Comparison of ENCODE assay signal across 8 cellular contexts in genomic region chr21:6126976-6127732, GRCh38.
DNase-seq lines count a peak whose midpoint lies in the region; ATAC-seq, FAIRE-seq and TF ChIP-seq lines count a peak whose summit lies in the region.
"Not testable (repeated sequence)": the region's sequence is repeated elsewhere in the genome, so short reads cannot be mapped to it uniquely, and the experiment has no call there.

No MANE protein-coding gene starts in this region.

- not testable (repeated sequence) for H3K4me1 ChIP-seq in A549; SJCRH30; right cardiac atrium (ENCODE audit: control insufficient read depth, insufficient read depth, low read length)

- H3K27me3 Mint-ChIP-seq in activated naive CD4-positive, alpha-beta T cell treated with anti-CD3 and anti-CD28 coated beads, Interleukin-2, amount 10 ng/mL, durations not matched to agents 7 days and 5 days; naive B cell: not testable (repeated sequence)

- peak overlapping the region in 1 of 2 experiments; percentile 69; a peak in 2 of 6 replicates for H3K27ac ChIP-seq in A549
- not testable (repeated sequence) for H3K27ac ChIP-seq in SJCRH30; right cardiac atrium (ENCODE audit: low read length)

- TF ChIP-seq RAD21 in A549 (conservative IDR thresholded peaks at IDR 0.05 in 1 of 2, IDR thresholded peaks at IDR 0.05 in 1 of 2) = not testable (repeated sequence)

- H3K4me2 ChIP-seq in A549 = not testable (repeated sequence)

- H3K9me3 Mint-ChIP-seq in activated naive CD4-positive, alpha-beta T cell treated with anti-CD3 and anti-CD28 coated beads, Interleukin-2, amount 10 ng/mL, durations not matched to agents 7 days and 5 days; naive B cell; stimulated activated effector memory CD8-positive, alpha-beta T cell treated with anti-CD3 and anti-CD28 coated beads, Interleukin-12 subunit alpha, Interleukin-12 subunit beta, amount 100 ng/mL, for 72 hours: not testable (repeated sequence)

- DNase-seq in A549 (ENCODE audit: low read depth in 1 of 2, low spot score in 1 of 2) = peak in 1 of 2 experiments; percentile 45
- DNase-seq in SJCRH30 = peak; percentile 1 to 12
- DNase-seq in activated naive CD4-positive, alpha-beta T cell treated with anti-CD3 and anti-CD28 coated beads, Interleukin-2, amount 10 ng/mL, durations not matched to agents 7 days and 5 days = peak; percentile 19
- peak; percentile 4 to 38 (median 5) for DNase-seq in right cardiac atrium
- DNase-seq in naive B cell = peak; percentile 68
- DNase-seq in stimulated activated effector memory CD8-positive, alpha-beta T cell treated with anti-CD3 and anti-CD28 coated beads, Interleukin-12 subunit alpha, Interleukin-12 subunit beta, amount 100 ng/mL, for 72 hours (ENCODE audit: low spot score in 2 of 2) = not testable (repeated sequence)

- not testable (repeated sequence) for TF ChIP-seq EP300 in A549 (IDR thresholded peaks at IDR 0.05)

- POLR2A ChIA-PET in A549 (lab: Yijun Ruan, JAX) = not testable (repeated sequence)

- TF ChIP-seq CTCF in A549 (IDR thresholded peaks at IDR 0.05) = not testable (repeated sequence)

- not testable (repeated sequence) for FAIRE-seq in A549 (lab: Jason Lieb, UNC)

- not testable (repeated sequence) for TF ChIP-seq POLR2A in A549 (IDR thresholded peaks at IDR 0.05; ENCODE audit: low read length)

- CTCF ChIA-PET in A549 (lab: Yijun Ruan, JAX); activated naive CD4-positive, alpha-beta T cell treated with anti-CD3 and anti-CD28 coated beads, Interleukin-2, amount 10 ng/mL, durations not matched to agents 7 days and 5 days (lab: Charles Lee): not testable (repeated sequence)

- intact Hi-C loops in right cardiac atrium (cut with DNase I) = not testable (repeated sequence)

- not testable (repeated sequence) for H3K4me1 Mint-ChIP-seq in activated naive CD4-positive, alpha-beta T cell treated with anti-CD3 and anti-CD28 coated beads, Interleukin-2, amount 10 ng/mL, durations not matched to agents 7 days and 5 days; naive B cell; stimulated activated effector memory CD8-positive, alpha-beta T cell treated with anti-CD3 and anti-CD28 coated beads, Interleukin-12 subunit alpha, Interleukin-12 subunit beta, amount 100 ng/mL, for 72 hours

- 75% methylated on average over 16 of the region's 43 CpGs for WGBS in A549 (ENCODE audit: missing lambda C conversion rate)
- WGBS in right cardiac atrium = 77% methylated on average over 23 of the region's 43 CpGs

- not testable (repeated sequence) for H3K36me3 ChIP-seq in SJCRH30

- not testable (repeated sequence) for H3K27ac Mint-ChIP-seq in activated naive CD4-positive, alpha-beta T cell treated with anti-CD3 and anti-CD28 coated beads, Interleukin-2, amount 10 ng/mL, durations not matched to agents 7 days and 5 days; stimulated activated effector memory CD8-positive, alpha-beta T cell treated with anti-CD3 and anti-CD28 coated beads, Interleukin-12 subunit alpha, Interleukin-12 subunit beta, amount 100 ng/mL, for 72 hours
- peak overlapping the region; percentile 38 to 92 (median 66) for H3K27ac Mint-ChIP-seq in naive B cell

- ATAC-seq in A549 (peak; percentile 29 to 32), GM21390 (IDR thresholded peaks at IDR 0.05; ENCODE audit: unreplicated experiment) (peak; percentile 55), HG02885 (IDR thresholded peaks at IDR 0.05; ENCODE audit: poor library complexity, unreplicated experiment) (peak; percentile 60), right cardiac atrium (peak in 1 of 2 donors; percentile 4), naive B cell (ENCODE audit: low read depth in 2 of 2) (peak; percentile 74 to 76)
- ATAC-seq in stimulated activated effector memory CD8-positive, alpha-beta T cell treated with anti-CD3 and anti-CD28 coated beads, Interleukin-12 subunit alpha, Interleukin-12 subunit beta, amount 100 ng/mL, for 72 hours = peak; percentile 74

- H3K4me3 Mint-ChIP-seq in activated naive CD4-positive, alpha-beta T cell treated with anti-CD3 and anti-CD28 coated beads, Interleukin-2, amount 10 ng/mL, durations not matched to agents 7 days and 5 days; naive B cell; stimulated activated effector memory CD8-positive, alpha-beta T cell treated with anti-CD3 and anti-CD28 coated beads, Interleukin-12 subunit alpha, Interleukin-12 subunit beta, amount 100 ng/mL, for 72 hours: not testable (repeated sequence)

- H3K27me3 ChIP-seq in SJCRH30; right cardiac atrium (ENCODE audit: control insufficient read depth, insufficient read depth): not testable (repeated sequence)

- not testable (repeated sequence) for H3K4me3 ChIP-seq in A549; SJCRH30; right cardiac atrium (ENCODE audit: low read length)

- not testable (repeated sequence) for H3K9me3 ChIP-seq in A549; SJCRH30 (replicated peaks); right cardiac atrium (ENCODE audit: control insufficient read depth, low read length)

- not testable (repeated sequence) for H3K36me3 Mint-ChIP-seq in activated naive CD4-positive, alpha-beta T cell treated with anti-CD3 and anti-CD28 coated beads, Interleukin-2, amount 10 ng/mL, durations not matched to agents 7 days and 5 days; naive B cell; stimulated activated effector memory CD8-positive, alpha-beta T cell treated with anti-CD3 and anti-CD28 coated beads, Interleukin-12 subunit alpha, Interleukin-12 subunit beta, amount 100 ng/mL, for 72 hours

TF ChIP-seq in A549, 52 proteins besides CTCF, POLR2A, EP300 and RAD21:
- 0 out of 2 replicates have a peak, but pooled peaks have one; percentile 58 for TF ChIP-seq HOXA7 (CRISPR knock-in tag; IDR thresholded peaks at IDR 0.05)
TF ChIP-seq in A549: peak in this region for 1; not testable (repeated sequence) for 51.
